In genomic region chr15:71278989-71279756, GRCh38 we compare ENCODE assay signal across 8 cellular contexts.
A peak's percentile ranks its signal among the peaks of the same experiment; 100 is the strongest.
DNase-seq lines count a peak whose midpoint lies in the region; ATAC-seq, FAIRE-seq and TF ChIP-seq lines count a peak whose summit lies in the region.

No MANE protein-coding gene starts in this region.

- H3K9me3 Mint-ChIP-seq in activated naive CD4-positive, alpha-beta T cell treated with anti-CD3 and anti-CD28 coated beads, Interleukin-2, amount 50 U/mL, for 72 hours: no peaks in the 10 kb centered on the region
- H3K9me3 Mint-ChIP-seq in CD8-positive, alpha-beta T cell: no peaks in the 10 kb centered on the region
- H3K9me3 Mint-ChIP-seq in effector memory CD8-positive, alpha-beta T cell: no peaks in the 10 kb centered on the region

- no peaks in the 10 kb centered on the region for H3K9me3 ChIP-seq in pancreas
- H3K9me3 ChIP-seq in CD8-positive, alpha-beta T cell (ENCODE audit: low read length): no peaks in the 10 kb centered on the region

- DNase-seq in ELR (ENCODE audit: low read depth) (peak; percentile 75), NCI-H460 (ENCODE audit: extremely low read depth, low read depth) (peak; percentile 87), epithelial cell of esophagus (ENCODE audit: low read depth) (peak; percentile 94), pancreas (peak in 4 of 6 donors; percentile 55 to 79 (median 70))
- no peak for DNase-seq in activated naive CD4-positive, alpha-beta T cell treated with anti-CD3 and anti-CD28 coated beads, Interleukin-2, amount 50 U/mL, for 72 hours (ENCODE audit: low spot score in 2 of 2)
- no peak for DNase-seq in CD8-positive, alpha-beta T cell
- no peak for DNase-seq in effector memory CD8-positive, alpha-beta T cell

- no peaks in the 10 kb centered on the region for H3K27me3 ChIP-seq in pancreas
- H3K27me3 ChIP-seq in CD8-positive, alpha-beta T cell (ENCODE audit: insufficient read depth, low read length): no peaks in the 10 kb centered on the region

- H3K27ac Mint-ChIP-seq in activated naive CD4-positive, alpha-beta T cell treated with anti-CD3 and anti-CD28 coated beads, Interleukin-2, amount 50 U/mL, for 72 hours: no peak overlapping the region
- no peak overlapping the region for H3K27ac Mint-ChIP-seq in CD8-positive, alpha-beta T cell
- no peak overlapping the region for H3K27ac Mint-ChIP-seq in effector memory CD8-positive, alpha-beta T cell

- peak; percentile 78 to 84 (median 80) for ATAC-seq in pancreas
- no peak for ATAC-seq in HG03095 (IDR thresholded peaks at IDR 0.05; ENCODE audit: unreplicated experiment)
- ATAC-seq in activated naive CD4-positive, alpha-beta T cell treated with anti-CD3 and anti-CD28 coated beads, Interleukin-2, amount 50 U/mL, for 72 hours: no peak
- no peak for ATAC-seq in CD8-positive, alpha-beta T cell
- no peak for ATAC-seq in effector memory CD8-positive, alpha-beta T cell (replicated peaks)

- no peaks in the 10 kb centered on the region for H3K36me3 ChIP-seq in pancreas
- no peaks in the 10 kb centered on the region for H3K36me3 ChIP-seq in CD8-positive, alpha-beta T cell (ENCODE audit: insufficient read depth, low read length)

- H3K4me3 Mint-ChIP-seq in CD8-positive, alpha-beta T cell: no peak overlapping the region
- no peak overlapping the region for H3K4me3 Mint-ChIP-seq in effector memory CD8-positive, alpha-beta T cell

- peaks cover 0 to 8% (median 4%) of the 10 kb centered on the region in 3 donors for H3K4me1 ChIP-seq in pancreas
- H3K4me1 ChIP-seq in CD8-positive, alpha-beta T cell (ENCODE audit: insufficient read depth, low read length): no peaks in the 10 kb centered on the region

- H3K27ac ChIP-seq in pancreas: peak overlapping the region; percentile 13 to 53 (median 52)
- no peak overlapping the region for H3K27ac ChIP-seq in CD8-positive, alpha-beta T cell (ENCODE audit: low read depth, low read length)

- CTCF ChIA-PET in CD8-positive, alpha-beta T cell (lab: Charles Lee): no interaction called here

- FAIRE-seq in pancreas (lab: Jason Lieb, UNC): peak; percentile 67

- 14% methylated on average over 15 of the region's 15 CpGs for WGBS in pancreas, 2 donors

- H3K4me3 ChIP-seq in epithelial cell of esophagus (ENCODE audit: low read length): no peak overlapping the region
- H3K4me3 ChIP-seq in pancreas: no peak overlapping the region
- no peak overlapping the region for H3K4me3 ChIP-seq in CD8-positive, alpha-beta T cell (ENCODE audit: low read depth, low read length)

- POLR2A ChIA-PET in CD8-positive, alpha-beta T cell (lab: Charles Lee): no interaction called here

- H3K36me3 Mint-ChIP-seq in activated naive CD4-positive, alpha-beta T cell treated with anti-CD3 and anti-CD28 coated beads, Interleukin-2, amount 50 U/mL, for 72 hours: no peaks in the 10 kb centered on the region
- no peaks in the 10 kb centered on the region for H3K36me3 Mint-ChIP-seq in CD8-positive, alpha-beta T cell
- no peaks in the 10 kb centered on the region for H3K36me3 Mint-ChIP-seq in effector memory CD8-positive, alpha-beta T cell (ENCODE audit: insufficient read depth)

- no peaks in the 10 kb centered on the region for H3K4me1 Mint-ChIP-seq in CD8-positive, alpha-beta T cell (ENCODE audit: low read depth)
- no peaks in the 10 kb centered on the region for H3K4me1 Mint-ChIP-seq in effector memory CD8-positive, alpha-beta T cell (ENCODE audit: low read depth in 2 of 2)

- intact Hi-C loops in pancreas (cut with DNase I): no loop called here
- intact Hi-C loops in CD8-positive, alpha-beta T cell (cut with DNase I, micrococcal nuclease): no loop called here

- TF ChIP-seq CTCF in epithelial cell of esophagus (IDR thresholded peaks at IDR 0.05; ENCODE audit: insufficient read depth, low read depth, low read length, missing control alignments): no peak
- TF ChIP-seq CTCF in pancreas (IDR thresholded peaks at IDR 0.05): no peak
- no peak for TF ChIP-seq CTCF in CD8-positive, alpha-beta T cell (IDR thresholded peaks at IDR 0.05)

- H3K27me3 Mint-ChIP-seq in CD8-positive, alpha-beta T cell (ENCODE audit: low read depth): peaks cover 8% of the 10 kb centered on the region
- H3K27me3 Mint-ChIP-seq in effector memory CD8-positive, alpha-beta T cell: peaks cover 0 to 9% of the 10 kb centered on the region in 2 donors

Comparison
In these comparisons a context has a peak if more than half of its experiments do, and no peak if none do; other contexts are left out.
1. DNase-seq: peak in ELR (single experiment), NCI-H460 (single experiment), epithelial cell of esophagus (single experiment) and pancreas (4 of 6); none in activated naive CD4-positive, alpha-beta T cell treated with anti-CD3 and anti-CD28 coated beads, Interleukin-2, amount 50 U/mL, for 72 hours (0 of 2), CD8-positive, alpha-beta T cell (0 of 7) and effector memory CD8-positive, alpha-beta T cell (0 of 3).
2. ATAC-seq: peak in pancreas (4 of 4); none in HG03095 (single experiment), activated naive CD4-positive, alpha-beta T cell treated with anti-CD3 and anti-CD28 coated beads, Interleukin-2, amount 50 U/mL, for 72 hours (0 of 2), CD8-positive, alpha-beta T cell (single experiment) and effector memory CD8-positive, alpha-beta T cell (single experiment).